Comparison of ENCODE assay signal across 7 cellular contexts in genomic region chr1:42380617-42381423, GRCh38. TPM values are rescaled to one million over a fixed set of nuclear protein-coding genes. Genes with fewer than 3 reads are reported as not detected.
DNase-seq lines count a peak whose midpoint lies in the region; ATAC-seq and TF ChIP-seq lines count a peak whose summit lies in the region.

A gene with protein sequence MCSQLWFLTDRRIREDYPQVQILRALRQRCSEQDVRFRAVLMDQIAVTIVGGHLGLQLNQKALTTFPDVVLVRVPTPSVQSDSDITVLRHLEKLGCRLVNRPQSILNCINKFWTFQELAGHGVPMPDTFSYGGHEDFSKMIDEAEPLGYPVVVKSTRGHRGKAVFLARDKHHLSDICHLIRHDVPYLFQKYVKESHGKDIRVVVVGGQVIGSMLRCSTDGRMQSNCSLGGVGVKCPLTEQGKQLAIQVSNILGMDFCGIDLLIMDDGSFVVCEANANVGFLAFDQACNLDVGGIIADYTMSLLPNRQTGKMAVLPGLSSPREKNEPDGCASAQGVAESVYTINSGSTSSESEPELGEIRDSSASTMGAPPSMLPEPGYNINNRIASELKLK (plus strand): TSS chr1:42380792. CDS start chr1:42380935, 143 bp downstream.

- POLR2A ChIA-PET in WTC11 (lab: Charles Lee), result no interaction called here

- CTCF ChIA-PET in WTC11 (lab: Charles Lee), result no interaction called here

- H3K27ac Mint-ChIP-seq in HFFc6 (no peak within 1 kb of the TSS), WTC11 (no peak within 1 kb of the TSS)
- no peak within 1 kb of the TSS for H3K27ac Mint-ChIP-seq in dendritic cell treated with granulocyte-macrophage colony-stimulating factor and Interleukin-4, amounts not matched to agents 40 ng/mL and 50 ng/mL, for 4 days

- H3K27me3 ChIP-seq in lower lobe of right lung (ENCODE audit: low read depth), result peaks cover 19% of the 10 kb centered on the region

- peak; percentile 89 for ATAC-seq in WTC11
- ATAC-seq in lower lobe of right lung, result peak; percentile 93 to 98

- in situ Hi-C loops in GM13977 (cut with MboI; ENCODE audit: low pct_unique_long_range_greater_than_20kb, low sequenced_read_pairs, unreplicated experiment), result no loop called here

- H3K27ac ChIP-seq in lower lobe of right lung, result peak within 1 kb of the TSS; percentile 24

- peak within 1 kb of the TSS; percentile 66 for H3K4me3 ChIP-seq in lower lobe of right lung

- peaks cover 12% of the 10 kb centered on the region for H3K4me1 ChIP-seq in lower lobe of right lung

- peak within 1 kb of the TSS; percentile 65; the same call in 1 of the 2 replicates for H3K4me3 Mint-ChIP-seq in HFFc6
- peak within 1 kb of the TSS; percentile 79 for H3K4me3 Mint-ChIP-seq in WTC11
- H3K4me3 Mint-ChIP-seq in dendritic cell treated with granulocyte-macrophage colony-stimulating factor and Interleukin-4, amounts not matched to agents 40 ng/mL and 50 ng/mL, for 4 days, result peak within 1 kb of the TSS; percentile 74

- H3K4me1 Mint-ChIP-seq in HFFc6 (ENCODE audit: low read depth) (no peaks in the 10 kb centered on the region; the same call in 1 of the 2 replicates), WTC11 (peaks cover 16% of the 10 kb centered on the region)
- peaks cover 7% of the 10 kb centered on the region for H3K4me1 Mint-ChIP-seq in dendritic cell treated with granulocyte-macrophage colony-stimulating factor and Interleukin-4, amounts not matched to agents 40 ng/mL and 50 ng/mL, for 4 days (ENCODE audit: low read depth)

- no peak for TF ChIP-seq CTCF in GM13977 (IDR thresholded peaks at IDR 0.05; ENCODE audit: extremely low read depth, insufficient read depth, missing control alignments)
- TF ChIP-seq CTCF in HFFc6 (IDR thresholded peaks at IDR 0.05), result no peak
- no peak for TF ChIP-seq CTCF in WTC11 (IDR thresholded peaks at IDR 0.05)
- TF ChIP-seq CTCF in lower lobe of right lung (IDR thresholded peaks at IDR 0.05), result no peak

- DNase-seq in GM13977 (ENCODE audit: low spot score) (peak; percentile 95), HFFc6 (no peak), NCI-H146 treated with DMSO at 0.1 percent for 48 hours (lab: John Stamatoyannopoulos, UW; ENCODE audit: unreplicated experiment) (peak; percentile 43), WTC11 (ENCODE audit: low spot score) (peak; percentile 70), lower lobe of right lung (peak; percentile 69)
- peak; percentile 16 for DNase-seq in stimulated activated CD8-positive, alpha-beta memory T cell treated with anti-CD3 and anti-CD28 coated beads, Interleukin-15, amount 100 ng/mL, for 24 hours (ENCODE audit: low read depth)

- H3K27me3 Mint-ChIP-seq in HFFc6 (ENCODE audit: insufficient read depth) (peaks cover 34% of the 10 kb centered on the region), WTC11 (ENCODE audit: low read depth) (peaks cover 61% of the 10 kb centered on the region)
- H3K27me3 Mint-ChIP-seq in dendritic cell treated with granulocyte-macrophage colony-stimulating factor and Interleukin-4, amounts not matched to agents 40 ng/mL and 50 ng/mL, for 4 days, result peaks cover 54% of the 10 kb centered on the region

- intact Hi-C loops in dendritic cell treated with granulocyte-macrophage colony-stimulating factor and Interleukin-4, amounts not matched to agents 40 ng/mL and 50 ng/mL, for 4 days (cut with micrococcal nuclease), result no loop called here
- intact Hi-C loops in lower lobe of right lung (cut with DNase I), result no loop called here

- no peaks in the 10 kb centered on the region for H3K36me3 ChIP-seq in lower lobe of right lung

- no peaks in the 10 kb centered on the region for H3K9me3 ChIP-seq in lower lobe of right lung

- peaks cover 4% of the 10 kb centered on the region; the same call in 1 of the 2 replicates for H3K36me3 Mint-ChIP-seq in HFFc6 (ENCODE audit: low read depth)
- no peaks in the 10 kb centered on the region for H3K36me3 Mint-ChIP-seq in WTC11
- no peaks in the 10 kb centered on the region for H3K36me3 Mint-ChIP-seq in dendritic cell treated with granulocyte-macrophage colony-stimulating factor and Interleukin-4, amounts not matched to agents 40 ng/mL and 50 ng/mL, for 4 days (ENCODE audit: low read depth)

- H3K9me3 Mint-ChIP-seq in HFFc6 (peaks cover 4% of the 10 kb centered on the region), WTC11 (no peaks in the 10 kb centered on the region)
- no peaks in the 10 kb centered on the region for H3K9me3 Mint-ChIP-seq in dendritic cell treated with granulocyte-macrophage colony-stimulating factor and Interleukin-4, amounts not matched to agents 40 ng/mL and 50 ng/mL, for 4 days

TF ChIP-seq in WTC11, 78 proteins besides CTCF, POLR2A, EP300 and RAD21 (continues in another document):
- TF ChIP-seq ARID4B (CRISPR knock-in tag; IDR thresholded peaks at IDR 0.05; ENCODE audit: borderline replicate concordance) (no peak), OVOL2 (CRISPR knock-in tag; IDR thresholded peaks at IDR 0.05; ENCODE audit: borderline replicate concordance) (no peak), TEAD4 (CRISPR knock-in tag; IDR thresholded peaks at IDR 0.05) (no peak), FOXP4 (CRISPR knock-in tag; IDR thresholded peaks at IDR 0.05) (peak; percentile 61; the same call in 1 of the 2 replicates), CREB1 (CRISPR knock-in tag; IDR thresholded peaks at IDR 0.05) (no peak), HMGXB4 (CRISPR knock-in tag; IDR thresholded peaks at IDR 0.05) (peak; percentile 50; the same call in 1 of the 2 replicates), ZNF423 (CRISPR knock-in tag; IDR thresholded peaks at IDR 0.05) (peak; percentile 95), MYBL2 (CRISPR knock-in tag; IDR thresholded peaks at IDR 0.05) (no peak), SMAD4 (CRISPR knock-in tag; IDR thresholded peaks at IDR 0.05) (no peak), CREM (CRISPR knock-in tag; IDR thresholded peaks at IDR 0.05) (no peak), NFE2L1 (CRISPR knock-in tag; IDR thresholded peaks at IDR 0.05) (no peak), CBFB (CRISPR knock-in tag; IDR thresholded peaks at IDR 0.05; ENCODE audit: low read depth) (no peak)

RNA-seq across cellular contexts. Expression of the gene that starts here (rescaled TPM):
- total RNA-seq in HFFc6 (2021; fragmentation: NEBNext Ultra II Directional; extraction: Animal tissue kit (Norgen Biotek cat#: 25700)), result not detected
- total RNA-seq in WTC11 (2021), result 8.3 to 17.3 TPM (median 15.9 TPM) in 3 replicates
- total RNA-seq in lower lobe of right lung, result 7.1 TPM
